ENCODE assay signal across 8 cellular contexts in genomic region chr20:2508631-2509467, GRCh38. TPM values are rescaled to one million over a fixed set of nuclear protein-coding genes. Genes with fewer than 3 reads are reported as not detected.
DNase-seq lines count a peak whose midpoint lies in the region; ATAC-seq, FAIRE-seq and TF ChIP-seq lines count a peak whose summit lies in the region.

Gene ZNF343, minus strand, starts transcription at chr20:2508915. Its CDS starts 15,020 bp downstream, at chr20:2493895.

- H4K20me1 ChIP-seq in OCI-LY3 (ENCODE audit: insufficient read depth, low read length) = no peaks in the 10 kb centered on the region

- H3K27ac ChIP-seq in OCI-LY3 (ENCODE audit: low read length) (peak within 1 kb of the TSS; percentile 64), epithelial cell of prostate (peak within 1 kb of the TSS; percentile 50)

- peaks cover 10% of the 10 kb centered on the region for H3K4me1 ChIP-seq in OCI-LY3 (ENCODE audit: low read length)

- peak; percentile 94 for ATAC-seq in GM21381 (IDR thresholded peaks at IDR 0.05; ENCODE audit: unreplicated experiment)

- H3K4me3 ChIP-seq in OCI-LY3 (ENCODE audit: low read length) = peak within 1 kb of the TSS; percentile 89

- H2AFZ ChIP-seq in OCI-LY3 (ENCODE audit: low read depth, low read length) = peak within 1 kb of the TSS; percentile 100

- no peaks in the 10 kb centered on the region for H3K9me3 ChIP-seq in OCI-LY3 (ENCODE audit: insufficient read depth, low read length)

- peak within 1 kb of the TSS; percentile 84 for H3K9ac ChIP-seq in OCI-LY3 (ENCODE audit: low read length)

- H3K4me2 ChIP-seq in OCI-LY3 (ENCODE audit: low read length) = peak within 1 kb of the TSS; percentile 79

- peak; percentile 46 for FAIRE-seq in HTR-8/SVneo (lab: Jason Lieb, UNC)

- H3K79me2 ChIP-seq in OCI-LY3 (ENCODE audit: low read length) = peaks cover 23% of the 10 kb centered on the region

- peaks cover 10% of the 10 kb centered on the region for H3K27me3 ChIP-seq in OCI-LY3 (ENCODE audit: low read depth, low read length)

- TF ChIP-seq CTCF in OCI-LY3 (IDR thresholded peaks at IDR 0.05; ENCODE audit: low read depth, low read length) = no peak

- no peaks in the 10 kb centered on the region for H3K36me3 ChIP-seq in OCI-LY3 (replicated peaks; ENCODE audit: low read depth, low read length)

- DNase-seq in D341Med (ENCODE audit: low spot score) (peak; percentile 91), HTR-8/SVneo (ENCODE audit: insufficient read length, low spot score) (peak; percentile 90), activated T-cell treated with anti-CD3 and anti-CD28 coated beads for 1 hour (ENCODE audit: low read depth) (peak; percentile 64), epithelial cell of prostate (ENCODE audit: low read depth, low spot score) (peak; percentile 27), mucosa of gallbladder (ENCODE audit: low spot score) (peak; percentile 81)
- peak; percentile 81 for DNase-seq in stimulated activated CD8-positive, alpha-beta memory T cell treated with anti-CD3 and anti-CD28 coated beads, Interleukin-4, amount 100 ng/mL, for 48 hours

RNA-seq across cellular contexts. Expression of gene ZNF343, which starts in this region (rescaled TPM):
- total RNA-seq in mucosa of gallbladder = 12.3 TPM

Comparison
In these comparisons a context has a peak if more than half of its experiments do, and no peak if none do; other contexts are left out.
1. Peak in every context shown above with its lines: DNase-seq, ATAC-seq, H3K4me3 ChIP-seq and H3K27ac ChIP-seq.
2. DNase-seq: peak in every context shown above with its lines; median percentile 91 in D341Med; 90 in HTR-8/SVneo; 81 in mucosa of gallbladder; 81 in stimulated activated CD8-positive, alpha-beta memory T cell treated with anti-CD3 and anti-CD28 coated beads, Interleukin-4, amount 100 ng/mL, for 48 hours; 64 in activated T-cell treated with anti-CD3 and anti-CD28 coated beads for 1 hour; 27 in epithelial cell of prostate.